Comparison of ENCODE assay signal across 1 cellular context in genomic region chr2:39504790-39505335, GRCh38.
TF ChIP-seq lines count a peak whose summit lies in the region.

No MANE protein-coding gene starts in this region.

TF ChIP-seq in HepG2, 621 proteins besides CTCF, POLR2A, EP300 and RAD21 (continued from another document):
- TF ChIP-seq PRDM10 (CRISPR knock-in tag; IDR thresholded peaks at IDR 0.05; ENCODE audit: low read depth) (no peak), ZNF562 (CRISPR knock-in tag; IDR thresholded peaks at IDR 0.05; ENCODE audit: borderline replicate concordance) (no peak), TOE1 (CRISPR knock-in tag; IDR thresholded peaks at IDR 0.05) (0 out of 2 replicates have a peak, but pooled peaks have one; percentile 41), KLF16 (CRISPR knock-in tag; IDR thresholded peaks at IDR 0.05) (no peak), SIX4 (CRISPR knock-in tag; IDR thresholded peaks at IDR 0.05) (peak; percentile 19; the same call in 1 of the 2 replicates), THAP11 (CRISPR knock-in tag; IDR thresholded peaks at IDR 0.05) (peak; percentile 25; the same call in 1 of the 2 replicates), RXRB (CRISPR knock-in tag; IDR thresholded peaks at IDR 0.05; ENCODE audit: borderline replicate concordance) (peak; percentile 86), PPARG (CRISPR knock-in tag; conservative IDR thresholded peaks at IDR 0.05) (peak; percentile 99), ZNF451 (CRISPR knock-in tag; IDR thresholded peaks at IDR 0.05) (no peak), HCFC1 (IDR thresholded peaks at IDR 0.05; ENCODE audit: low read depth, low read length) (no peak), CHD4 (IDR thresholded peaks at IDR 0.05; ENCODE audit: borderline replicate concordance, low read length) (peak; percentile 89; the same call in 1 of the 2 replicates), SNAPC5 (CRISPR knock-in tag; IDR thresholded peaks at IDR 0.05; ENCODE audit: borderline replicate concordance) (0 out of 2 replicates have a peak, but pooled peaks have one; percentile 78), NR2F6 (IDR thresholded peaks at IDR 0.05) (peak; percentile 50; the same call in 1 of the 2 replicates), NR2F6 (CRISPR knock-in tag; IDR thresholded peaks at IDR 0.05) (peak; percentile 51), ZFP90 (CRISPR knock-in tag; IDR thresholded peaks at IDR 0.05; ENCODE audit: borderline replicate concordance) (0 out of 2 replicates have a peak, but pooled peaks have one; percentile 14), SMYD3 (CRISPR knock-in tag; IDR thresholded peaks at IDR 0.05) (peak; percentile 92), ZBTB25 (CRISPR knock-in tag; IDR thresholded peaks at IDR 0.05) (no peak), HMGXB4 (CRISPR knock-in tag; IDR thresholded peaks at IDR 0.05; ENCODE audit: borderline replicate concordance in 1 of 2, low read depth in 1 of 2) (no peak), TFAP4 (IDR thresholded peaks at IDR 0.05; ENCODE audit: borderline replicate concordance, low read depth) (peak; percentile 82), NCOA2 (CRISPR knock-in tag; IDR thresholded peaks at IDR 0.05) (peak; percentile 57; the same call in 1 of the 2 replicates), PAXIP1 (CRISPR knock-in tag; conservative IDR thresholded peaks at IDR 0.05) (peak; percentile 38; the same call in 1 of the 2 replicates), BRCA1 (CRISPR knock-in tag; IDR thresholded peaks at IDR 0.05) (no peak), ATF4 (CRISPR knock-in tag; IDR thresholded peaks at IDR 0.05) (peak in 1 of 2 experiments; percentile 88; a peak in 2 of 4 replicates), SIX1 (CRISPR knock-in tag; IDR thresholded peaks at IDR 0.05; ENCODE audit: borderline replicate concordance) (peak; percentile 12; the same call in 1 of the 2 replicates), ATF7-NPFF (CRISPR knock-in tag; IDR thresholded peaks at IDR 0.05; ENCODE audit: low read depth) (peak; percentile 43; the same call in 1 of the 2 replicates), RFX3 (CRISPR knock-in tag; IDR thresholded peaks at IDR 0.05) (no peak), RCOR2 (CRISPR knock-in tag; IDR thresholded peaks at IDR 0.05) (0 out of 2 replicates have a peak, but pooled peaks have one; percentile 51), GFI1 (CRISPR knock-in tag; IDR thresholded peaks at IDR 0.05; ENCODE audit: borderline replicate concordance) (peak; percentile 77), TARDBP (CRISPR knock-in tag; IDR thresholded peaks at IDR 0.05) (peak; percentile 55; the same call in 1 of the 2 replicates), ZNF569 (CRISPR knock-in tag; IDR thresholded peaks at IDR 0.05; ENCODE audit: borderline replicate concordance) (no peak), ZXDC (CRISPR knock-in tag; IDR thresholded peaks at IDR 0.05) (no peak), HNF4A (CRISPR knock-in tag; IDR thresholded peaks at IDR 0.05) (peak; percentile 41; the same call in 1 of the 2 replicates), THYN1 (CRISPR knock-in tag; IDR thresholded peaks at IDR 0.05; ENCODE audit: borderline replicate concordance, low read depth) (peak; percentile 28; the same call in 1 of the 2 replicates), ISL2 (CRISPR knock-in tag; IDR thresholded peaks at IDR 0.05) (peak; percentile 90), SAP130 (CRISPR knock-in tag; IDR thresholded peaks at IDR 0.05; ENCODE audit: low read depth) (peak; percentile 44), NAIF1 (CRISPR knock-in tag; IDR thresholded peaks at IDR 0.05; ENCODE audit: borderline replicate concordance) (0 out of 2 replicates have a peak, but pooled peaks have one; percentile 16), ZNF777 (CRISPR knock-in tag; IDR thresholded peaks at IDR 0.05) (no peak), ARID2 (CRISPR knock-in tag; IDR thresholded peaks at IDR 0.05; ENCODE audit: borderline replicate concordance) (0 out of 2 replicates have a peak, but pooled peaks have one; percentile 42), PITX1 (CRISPR knock-in tag; IDR thresholded peaks at IDR 0.05) (0 out of 2 replicates have a peak, but pooled peaks have one; percentile 41), HNF4G (IDR thresholded peaks at IDR 0.05; ENCODE audit: borderline replicate concordance, low read depth, low read length) (peak; percentile 61; the same call in 1 of the 2 replicates), HNF4G (CRISPR knock-in tag; IDR thresholded peaks at IDR 0.05; ENCODE audit: borderline replicate concordance, low read depth) (no peak; the same call in 1 of the 2 replicates), MAX (IDR thresholded peaks at IDR 0.05) (0 out of 2 replicates have a peak, but pooled peaks have one; percentile 17), POGZ (CRISPR knock-in tag; IDR thresholded peaks at IDR 0.05) (0 out of 2 replicates have a peak, but pooled peaks have one; percentile 19)
